ENCODE assay signal across 8 cellular contexts in genomic region chr2:111427346-111427745, GRCh38.
A peak's percentile ranks its signal among the peaks of the same experiment; 100 is the strongest.
DNase-seq lines count a peak whose midpoint lies in the region; ATAC-seq and TF ChIP-seq lines count a peak whose summit lies in the region.
"Not testable (repeated sequence)": the region's sequence is repeated elsewhere in the genome, so short reads cannot be mapped to it uniquely, and the experiment has no call there.

No MANE protein-coding gene starts in this region.

- peaks cover 52% of the 10 kb centered on the region for H3K4me1 Mint-ChIP-seq in activated B cell treated with CpG ODN at 0.5 μM for 24 hours
- peaks cover 35% of the 10 kb centered on the region for H3K4me1 Mint-ChIP-seq in activated T-helper 2 cell treated with anti-CD3 and anti-CD28 coated beads, Interferon-gamma antibody, Interleukin-2, Interleukin-4, amounts not matched to agents 10 μg/mL and 5 μg/mL and 100 μg/mL, durations not matched to agents 14 hours and 24 hours and 36 hours (ENCODE audit: low read depth)
- H3K4me1 Mint-ChIP-seq in activated naive CD8-positive, alpha-beta T cell treated with anti-CD3 and anti-CD28 coated beads, Interleukin-2, amount 50 U/mL, for 24 hours, result peaks cover 52% of the 10 kb centered on the region
- not testable (repeated sequence) for H3K4me1 Mint-ChIP-seq in endodermal cell
- peaks cover 28 to 44% (median 28%) of the 10 kb centered on the region in 3 donors for H3K4me1 Mint-ChIP-seq in naive B cell
- H3K4me1 Mint-ChIP-seq in stimulated activated naive CD8-positive, alpha-beta T cell treated with anti-CD3 and anti-CD28 coated beads, Interleukin-15, Interleukin-2, amounts not matched to agents 100 ng/mL and 50 ng/mL, for 24 hours (ENCODE audit: low read depth), result peaks cover 43% of the 10 kb centered on the region

- not testable (repeated sequence) for H3K9me3 ChIP-seq in Karpas-422 (ENCODE audit: low read length); endodermal cell (ENCODE audit: control insufficient read depth, low read length)

- WGBS in endodermal cell (ENCODE audit: insufficient coverage in 1 of 2, insufficient read length in 1 of 2), 2 experiments, result 92% methylated on average over 3 of the region's 4 CpGs; no CpG with 5 or more reads in 1 of the 2 experiments

- not testable (repeated sequence) for ATAC-seq in activated B cell treated with CpG ODN at 0.5 μM for 24 hours (ENCODE audit: low read depth); activated naive CD8-positive, alpha-beta T cell treated with anti-CD3 and anti-CD28 coated beads, Interleukin-2, amount 50 U/mL, for 24 hours; naive B cell (ENCODE audit: low read depth in 2 of 2)

- intact Hi-C loops in activated B cell treated with CpG ODN at 0.5 μM for 24 hours (cut with micrococcal nuclease); activated T-helper 2 cell treated with anti-CD3 and anti-CD28 coated beads, Interferon-gamma antibody, Interleukin-2, Interleukin-4, amounts not matched to agents 10 μg/mL and 5 μg/mL and 100 μg/mL, durations not matched to agents 14 hours and 24 hours and 36 hours (cut with micrococcal nuclease): not testable (repeated sequence)

- not testable (repeated sequence) for H4K20me1 ChIP-seq in Karpas-422 (ENCODE audit: insufficient read depth, low read depth, low read length)

- not testable (repeated sequence) for H2AFZ ChIP-seq in Karpas-422 (ENCODE audit: low read length)

- peak; percentile 7 for DNase-seq in Karpas-422
- DNase-seq in RPMI8226, result peak; percentile 5
- not testable (repeated sequence) for DNase-seq in activated B cell treated with CpG ODN at 0.5 μM for 24 hours; activated T-helper 2 cell treated with anti-CD3 and anti-CD28 coated beads, Interferon-gamma antibody, Interleukin-2, Interleukin-4, amounts not matched to agents 10 μg/mL and 5 μg/mL and 100 μg/mL, durations not matched to agents 14 hours and 24 hours and 36 hours (ENCODE audit: low spot score); activated naive CD8-positive, alpha-beta T cell treated with anti-CD3 and anti-CD28 coated beads, Interleukin-2, amount 50 U/mL, for 24 hours; naive B cell
- DNase-seq in endodermal cell, result peak; percentile 3

- H3K36me3 Mint-ChIP-seq in activated B cell treated with CpG ODN at 0.5 μM for 24 hours (ENCODE audit: low read depth); activated naive CD8-positive, alpha-beta T cell treated with anti-CD3 and anti-CD28 coated beads, Interleukin-2, amount 50 U/mL, for 24 hours (ENCODE audit: low read depth); endodermal cell (ENCODE audit: low read depth); naive B cell; stimulated activated naive CD8-positive, alpha-beta T cell treated with anti-CD3 and anti-CD28 coated beads, Interleukin-15, Interleukin-2, amounts not matched to agents 100 ng/mL and 50 ng/mL, for 24 hours (ENCODE audit: low read depth): not testable (repeated sequence)
- H3K36me3 Mint-ChIP-seq in activated T-helper 2 cell treated with anti-CD3 and anti-CD28 coated beads, Interferon-gamma antibody, Interleukin-2, Interleukin-4, amounts not matched to agents 10 μg/mL and 5 μg/mL and 100 μg/mL, durations not matched to agents 14 hours and 24 hours and 36 hours (ENCODE audit: low read depth), result peaks cover 27% of the 10 kb centered on the region

- H3K4me3 Mint-ChIP-seq in activated B cell treated with CpG ODN at 0.5 μM for 24 hours; activated T-helper 2 cell treated with anti-CD3 and anti-CD28 coated beads, Interferon-gamma antibody, Interleukin-2, Interleukin-4, amounts not matched to agents 10 μg/mL and 5 μg/mL and 100 μg/mL, durations not matched to agents 14 hours and 24 hours and 36 hours (ENCODE audit: low read depth); activated naive CD8-positive, alpha-beta T cell treated with anti-CD3 and anti-CD28 coated beads, Interleukin-2, amount 50 U/mL, for 24 hours; endodermal cell; stimulated activated naive CD8-positive, alpha-beta T cell treated with anti-CD3 and anti-CD28 coated beads, Interleukin-15, Interleukin-2, amounts not matched to agents 100 ng/mL and 50 ng/mL, for 24 hours: not testable (repeated sequence)
- H3K4me3 Mint-ChIP-seq in naive B cell, result peak overlapping the region in 5 of 8 donors; percentile 47 to 75 (median 56)

- H3K9ac ChIP-seq in Karpas-422 (ENCODE audit: low read length); endodermal cell (ENCODE audit: extremely low read depth, low read length, poor library complexity, severe bottlenecking): not testable (repeated sequence)

- POLR2A ChIA-PET in activated B cell treated with CpG ODN at 0.5 μM for 24 hours (lab: Charles Lee), result not testable (repeated sequence)

- not testable (repeated sequence) for H3K4me3 ChIP-seq in Karpas-422 (ENCODE audit: low read length); endodermal cell (ENCODE audit: low read length)

- TF ChIP-seq CTCF in activated B cell treated with CpG ODN at 0.5 μM for 24 hours (IDR thresholded peaks at IDR 0.05); endodermal cell (conservative IDR thresholded peaks at IDR 0.05): not testable (repeated sequence)

- H3K27me3 Mint-ChIP-seq in activated B cell treated with CpG ODN at 0.5 μM for 24 hours; activated T-helper 2 cell treated with anti-CD3 and anti-CD28 coated beads, Interferon-gamma antibody, Interleukin-2, Interleukin-4, amounts not matched to agents 10 μg/mL and 5 μg/mL and 100 μg/mL, durations not matched to agents 14 hours and 24 hours and 36 hours (ENCODE audit: low read depth); activated naive CD8-positive, alpha-beta T cell treated with anti-CD3 and anti-CD28 coated beads, Interleukin-2, amount 50 U/mL, for 24 hours; endodermal cell (ENCODE audit: insufficient read depth); naive B cell; stimulated activated naive CD8-positive, alpha-beta T cell treated with anti-CD3 and anti-CD28 coated beads, Interleukin-15, Interleukin-2, amounts not matched to agents 100 ng/mL and 50 ng/mL, for 24 hours: not testable (repeated sequence)

- H3K4me1 ChIP-seq in Karpas-422 (ENCODE audit: low read length), result peaks cover 15% of the 10 kb centered on the region
- H3K4me1 ChIP-seq in endodermal cell (ENCODE audit: control insufficient read depth, insufficient read depth, low read length), result not testable (repeated sequence)

- H3K36me3 ChIP-seq in Karpas-422 (ENCODE audit: insufficient read depth, low read length); endodermal cell (ENCODE audit: control insufficient read depth, insufficient read depth, low read length): not testable (repeated sequence)

- not testable (repeated sequence) for H3K9me2 ChIP-seq in Karpas-422 (replicated peaks; ENCODE audit: insufficient read depth, low read length)

- H3K9me3 Mint-ChIP-seq in activated B cell treated with CpG ODN at 0.5 μM for 24 hours; activated T-helper 2 cell treated with anti-CD3 and anti-CD28 coated beads, Interferon-gamma antibody, Interleukin-2, Interleukin-4, amounts not matched to agents 10 μg/mL and 5 μg/mL and 100 μg/mL, durations not matched to agents 14 hours and 24 hours and 36 hours; activated naive CD8-positive, alpha-beta T cell treated with anti-CD3 and anti-CD28 coated beads, Interleukin-2, amount 50 U/mL, for 24 hours; endodermal cell; naive B cell; stimulated activated naive CD8-positive, alpha-beta T cell treated with anti-CD3 and anti-CD28 coated beads, Interleukin-15, Interleukin-2, amounts not matched to agents 100 ng/mL and 50 ng/mL, for 24 hours: not testable (repeated sequence)

- not testable (repeated sequence) for H3K27me3 ChIP-seq in Karpas-422 (ENCODE audit: low read length); endodermal cell (ENCODE audit: control insufficient read depth, insufficient read depth, low read length, poor library complexity, severe bottlenecking)

- H3K27ac ChIP-seq in Karpas-422 (ENCODE audit: low read length); endodermal cell (ENCODE audit: low read depth, low read length): not testable (repeated sequence)

- peak overlapping the region; percentile 79 for H3K27ac Mint-ChIP-seq in activated B cell treated with CpG ODN at 0.5 μM for 24 hours
- H3K27ac Mint-ChIP-seq in activated T-helper 2 cell treated with anti-CD3 and anti-CD28 coated beads, Interferon-gamma antibody, Interleukin-2, Interleukin-4, amounts not matched to agents 10 μg/mL and 5 μg/mL and 100 μg/mL, durations not matched to agents 14 hours and 24 hours and 36 hours, result peak overlapping the region; percentile 28
- H3K27ac Mint-ChIP-seq in activated naive CD8-positive, alpha-beta T cell treated with anti-CD3 and anti-CD28 coated beads, Interleukin-2, amount 50 U/mL, for 24 hours, result peak overlapping the region; percentile 71
- not testable (repeated sequence) for H3K27ac Mint-ChIP-seq in endodermal cell
- peak overlapping the region in 2 of 6 donors; percentile 73 to 91 for H3K27ac Mint-ChIP-seq in naive B cell
- H3K27ac Mint-ChIP-seq in stimulated activated naive CD8-positive, alpha-beta T cell treated with anti-CD3 and anti-CD28 coated beads, Interleukin-15, Interleukin-2, amounts not matched to agents 100 ng/mL and 50 ng/mL, for 24 hours, result peak overlapping the region; percentile 77

- not testable (repeated sequence) for H3K4me2 ChIP-seq in Karpas-422 (ENCODE audit: low read depth, low read length, poor library complexity, severe bottlenecking)

- not testable (repeated sequence) for H3K79me2 ChIP-seq in Karpas-422 (ENCODE audit: low read length)

- CTCF ChIA-PET in activated B cell treated with CpG ODN at 0.5 μM for 24 hours (lab: Charles Lee), result not testable (repeated sequence)
